Comparison of ENCODE assay signal across 8 cellular contexts in the genomic region with DNA sequence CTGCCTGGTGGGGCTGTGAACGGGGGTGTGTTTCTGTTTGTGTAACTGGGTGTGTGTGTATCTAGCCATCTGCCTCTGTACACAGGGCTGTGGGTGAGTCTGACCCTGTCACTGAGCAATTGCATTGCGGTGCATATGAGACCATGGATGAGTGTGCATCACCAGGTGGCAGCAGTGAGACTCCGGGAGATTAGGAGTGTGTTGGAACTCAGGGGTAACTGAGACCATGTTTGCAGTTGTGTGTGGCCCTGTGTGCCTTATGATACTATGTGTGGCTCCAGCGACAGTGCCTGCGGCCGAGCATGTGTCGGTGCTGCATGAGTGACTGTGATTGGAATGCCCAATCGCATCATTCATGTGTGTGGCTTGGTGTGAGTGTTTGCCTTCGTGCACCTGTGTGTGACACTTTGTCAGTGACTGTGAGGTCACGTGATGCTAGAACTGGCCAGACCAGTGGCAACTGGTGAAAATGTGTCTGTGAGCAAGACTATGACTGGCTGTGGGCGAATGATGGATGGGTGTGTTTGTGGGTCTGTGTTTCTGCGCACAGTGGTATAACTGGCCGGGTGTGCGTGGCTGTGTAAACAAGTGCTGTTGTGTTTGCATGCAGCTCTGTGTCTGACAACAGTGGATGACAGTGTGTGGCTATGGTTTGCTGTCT. TPM values are rescaled to one million over a fixed set of nuclear protein-coding genes. Genes with fewer than 3 reads are reported as not detected.
DNase-seq lines count a peak whose midpoint lies in the region; ATAC-seq lines count a peak whose summit lies in the region.

No MANE protein-coding gene starts in this region.

- DNase-seq in DMS 273 (lab: John Stamatoyannopoulos, UW; ENCODE audit: unreplicated experiment) (peak; percentile 85), GM23248 (peak; percentile 82), NCI-H1694 treated with DMSO at 0.1 percent for 48 hours (lab: John Stamatoyannopoulos, UW) (peak; percentile 6), medulla oblongata (ENCODE audit: extremely low spot score) (peak; percentile 90)
- peak; percentile 87 for DNase-seq in activated CD4-positive, alpha-beta T cell treated with anti-CD3 and anti-CD28 coated beads, Interleukin-2, amount 10 ng/mL, durations not matched to agents 24 days and 14 days
- peak; percentile 36 for DNase-seq in effector CD4-positive, alpha-beta T cell

- no peaks in the 10 kb centered on the region for H3K9me3 ChIP-seq in GM23248 (ENCODE audit: low read depth)

- peaks cover 28% of the 10 kb centered on the region for H3K36me3 Mint-ChIP-seq in activated CD4-positive, alpha-beta T cell treated with anti-CD3 and anti-CD28 coated beads, Interleukin-2, amount 10 ng/mL, durations not matched to agents 24 days and 14 days (ENCODE audit: low read depth)
- peaks cover 26% of the 10 kb centered on the region for H3K36me3 Mint-ChIP-seq in stimulated activated memory B cell treated with anti-CD40 and anti-IgM and Interleukin-4, amounts not matched to agents 10 μg/mL and 1 μg/mL and 100 μg/mL, for 72 hours

- H3K27ac ChIP-seq in GM23248 = no peak overlapping the region

- no peak overlapping the region for H3K4me3 Mint-ChIP-seq in activated CD4-positive, alpha-beta T cell treated with anti-CD3 and anti-CD28 coated beads, Interleukin-2, amount 10 ng/mL, durations not matched to agents 24 days and 14 days
- H3K4me3 Mint-ChIP-seq in stimulated activated memory B cell treated with anti-CD40 and anti-IgM and Interleukin-4, amounts not matched to agents 10 μg/mL and 1 μg/mL and 100 μg/mL, for 72 hours = no peak overlapping the region

- 42 to 44% methylated on average over 14 of the region's 14 CpGs for WGBS in GM23248 (ENCODE audit: low coverage in 1 of 2, low lambda C conversion rate in 2 of 2, missing lambda C conversion rate in 2 of 2), 2 experiments

- H3K4me1 Mint-ChIP-seq in activated CD4-positive, alpha-beta T cell treated with anti-CD3 and anti-CD28 coated beads, Interleukin-2, amount 10 ng/mL, durations not matched to agents 24 days and 14 days = peaks cover 15% of the 10 kb centered on the region
- H3K4me1 Mint-ChIP-seq in stimulated activated memory B cell treated with anti-CD40 and anti-IgM and Interleukin-4, amounts not matched to agents 10 μg/mL and 1 μg/mL and 100 μg/mL, for 72 hours = peaks cover 26% of the 10 kb centered on the region

- no peak overlapping the region for H3K4me2 ChIP-seq in GM23248 (ENCODE audit: unreplicated experiment)

- H3K27me3 ChIP-seq in GM23248 (replicated peaks; ENCODE audit: insufficient read depth) = no peaks in the 10 kb centered on the region

- H3K9me2 ChIP-seq in GM23248 (ENCODE audit: insufficient read depth) = no peaks in the 10 kb centered on the region

- H3K4me1 ChIP-seq in GM23248 (ENCODE audit: insufficient read depth) = no peaks in the 10 kb centered on the region

- no peaks in the 10 kb centered on the region for H3K9me3 Mint-ChIP-seq in activated CD4-positive, alpha-beta T cell treated with anti-CD3 and anti-CD28 coated beads, Interleukin-2, amount 10 ng/mL, durations not matched to agents 24 days and 14 days
- H3K9me3 Mint-ChIP-seq in stimulated activated memory B cell treated with anti-CD40 and anti-IgM and Interleukin-4, amounts not matched to agents 10 μg/mL and 1 μg/mL and 100 μg/mL, for 72 hours = no peaks in the 10 kb centered on the region

- no peaks in the 10 kb centered on the region for H3F3A ChIP-seq in GM23248 (ENCODE audit: insufficient read depth)

- in situ Hi-C loops in GM23248 (cut with MboI) = no loop called here

- H3K4me3 ChIP-seq in GM23248 = no peak overlapping the region

- peak; percentile 62 for ATAC-seq in stimulated activated memory B cell treated with anti-CD40 and anti-IgM and Interleukin-4, amounts not matched to agents 10 μg/mL and 1 μg/mL and 100 μg/mL, for 72 hours
- ATAC-seq in HG03135 (IDR thresholded peaks at IDR 0.05; ENCODE audit: unreplicated experiment) = no peak

- H3K27ac Mint-ChIP-seq in activated CD4-positive, alpha-beta T cell treated with anti-CD3 and anti-CD28 coated beads, Interleukin-2, amount 10 ng/mL, durations not matched to agents 24 days and 14 days = no peak overlapping the region
- H3K27ac Mint-ChIP-seq in stimulated activated memory B cell treated with anti-CD40 and anti-IgM and Interleukin-4, amounts not matched to agents 10 μg/mL and 1 μg/mL and 100 μg/mL, for 72 hours = no peak overlapping the region

- no peaks in the 10 kb centered on the region for H3K27me3 Mint-ChIP-seq in activated CD4-positive, alpha-beta T cell treated with anti-CD3 and anti-CD28 coated beads, Interleukin-2, amount 10 ng/mL, durations not matched to agents 24 days and 14 days
- no peaks in the 10 kb centered on the region for H3K27me3 Mint-ChIP-seq in stimulated activated memory B cell treated with anti-CD40 and anti-IgM and Interleukin-4, amounts not matched to agents 10 μg/mL and 1 μg/mL and 100 μg/mL, for 72 hours

- H3K36me3 ChIP-seq in GM23248 (ENCODE audit: low read depth) = no peaks in the 10 kb centered on the region

- no peaks in the 10 kb centered on the region for H3K79me2 ChIP-seq in GM23248 (ENCODE audit: insufficient read depth)

- H4K20me1 ChIP-seq in GM23248 (ENCODE audit: insufficient read depth) = no peaks in the 10 kb centered on the region

- no peak overlapping the region for H3K9ac ChIP-seq in GM23248

- intact Hi-C loops in activated CD4-positive, alpha-beta T cell treated with anti-CD3 and anti-CD28 coated beads, Interleukin-2, amount 10 ng/mL, durations not matched to agents 24 days and 14 days (cut with micrococcal nuclease) = loop anchor here (1.0 kb wide), 1 partner anchor 475 kb away; no protein-coding TSS in a partner anchor

- no peak overlapping the region for H2AFZ ChIP-seq in GM23248

RNA-seq across cellular contexts. Expression of a gene that starts 14.0 kb away (rescaled TPM):
- 6.6 and 12.4 TPM in 2 replicates for total RNA-seq in GM23248 (2014; rRNA removed; shearing (Covaris generic))
- 2.8 and 2.9 TPM in 2 replicates for polyA plus RNA-seq in GM23248 (2016; fragmentation: Nextera tagmentation; extraction: Ambion mirVana)
- 11.4 and 12.8 TPM in 2 replicates for total RNA-seq in activated CD4-positive, alpha-beta T cell treated with anti-CD3 and anti-CD28 coated beads, Interleukin-2, amount 10 ng/mL, durations not matched to agents 24 days and 14 days

RNA-seq across cellular contexts. Expression of a gene that starts 24.9 kb away (rescaled TPM):
- total RNA-seq in GM23248 (2014; rRNA removed; shearing (Covaris generic)) = 18.8 and 20.2 TPM in 2 replicates
- polyA plus RNA-seq in GM23248 (2016; fragmentation: Nextera tagmentation; extraction: Ambion mirVana) = 19.6 and 21.4 TPM in 2 replicates
- 4.1 and 4.2 TPM in 2 replicates for total RNA-seq in activated CD4-positive, alpha-beta T cell treated with anti-CD3 and anti-CD28 coated beads, Interleukin-2, amount 10 ng/mL, durations not matched to agents 24 days and 14 days

RNA-seq across cellular contexts. Expression of a gene that starts 34.5 kb away (rescaled TPM):
- total RNA-seq in GM23248 (2014; rRNA removed; shearing (Covaris generic)) = not detected in 2 replicates
- polyA plus RNA-seq in GM23248 (2016; fragmentation: Nextera tagmentation; extraction: Ambion mirVana) = 0.15 TPM in 1 of 2 replicates, not detected in the other
- 0.17 and 0.54 TPM in 2 replicates for total RNA-seq in activated CD4-positive, alpha-beta T cell treated with anti-CD3 and anti-CD28 coated beads, Interleukin-2, amount 10 ng/mL, durations not matched to agents 24 days and 14 days

Comparison
In these comparisons a context has a peak if more than half of its experiments do, and no peak if none do; other contexts are left out.
1. DNase-seq: peak in every context shown above with its lines; median percentile 90 in medulla oblongata; 87 in activated CD4-positive, alpha-beta T cell treated with anti-CD3 and anti-CD28 coated beads, Interleukin-2, amount 10 ng/mL, durations not matched to agents 24 days and 14 days; 85 in DMS 273; 82 in GM23248; 36 in effector CD4-positive, alpha-beta T cell; 6 in NCI-H1694 treated with DMSO at 0.1 percent for 48 hours.